In the genomic region with DNA sequence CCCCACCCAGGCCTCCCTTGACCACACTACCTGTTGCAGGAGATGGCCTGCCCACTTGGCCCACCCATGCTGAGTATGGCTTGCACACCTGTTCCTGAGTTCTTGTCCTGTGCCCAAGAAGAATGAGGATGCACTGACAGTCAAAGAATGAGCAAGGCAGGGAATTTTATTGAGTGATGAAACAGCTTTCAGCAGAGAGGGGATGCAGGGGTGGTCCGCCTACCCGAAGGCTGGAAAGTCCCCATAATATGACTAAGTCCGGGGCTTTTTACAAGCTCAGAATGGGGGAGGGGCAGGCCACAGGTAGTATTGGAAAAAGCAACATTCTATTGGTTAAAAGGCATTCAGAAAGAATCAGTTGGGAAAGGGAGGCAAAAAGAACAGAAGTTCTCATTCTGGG, we compare ENCODE assay signal across 21 cellular contexts. TPM values are rescaled to one million over a fixed set of nuclear protein-coding genes. Genes with fewer than 3 reads are reported as not detected.
DNase-seq lines count a peak whose midpoint lies in the region; ATAC-seq and TF ChIP-seq lines count a peak whose summit lies in the region.
"Had no signal": no experiment of that assay in that cellular context is flagged by ENCODE, and none has a peak within 500 bp of the region (broad histone marks: within the 10 kb centered on the region; RNA-seq: fewer than 3 reads in every experiment).

No MANE protein-coding gene starts in this region.

- CTCF ChIA-PET in activated CD8-positive, alpha-beta T cell treated with anti-CD3 and anti-CD28 coated beads for 36 hours (lab: Charles Lee) = no interaction called here
- CTCF ChIA-PET in activated CD8-positive, alpha-beta T cell treated with anti-CD3 and anti-CD28 coated beads, Interleukin-2, amount 10 ng/mL, durations not matched to agents 7 days and 5 days (lab: Charles Lee) = no interaction called here
- CTCF ChIA-PET in HEK293 (lab: Yijun Ruan, JAX) = no interaction called here

- H3K36me3 Mint-ChIP-seq in activated CD8-positive, alpha-beta T cell treated with anti-CD3 and anti-CD28 coated beads for 36 hours (ENCODE audit: low read depth) = peaks cover 2% of the 10 kb centered on the region
- H3K36me3 Mint-ChIP-seq in activated CD8-positive, alpha-beta T cell treated with anti-CD3 and anti-CD28 coated beads, Interleukin-2, amount 10 ng/mL, durations not matched to agents 7 days and 5 days (ENCODE audit: low read depth) = no peaks in the 10 kb centered on the region
- H3K36me3 Mint-ChIP-seq: CD14-positive monocyte had no signal

- no peak overlapping the region for H3K27ac ChIP-seq in HEK293 (ENCODE audit: extremely low read depth, low read depth, low read length)
- H3K27ac ChIP-seq: BLaER1 had no signal

- H3K4me3 ChIP-seq in HEK293 (ENCODE audit: low read depth, low read length) = no peak overlapping the region
- H3K4me3 ChIP-seq: BLaER1 had no signal

- intact Hi-C loops in activated CD8-positive, alpha-beta T cell treated with anti-CD3 and anti-CD28 coated beads for 36 hours (cut with micrococcal nuclease) = no loop called here

- H3K9me3 Mint-ChIP-seq in activated CD8-positive, alpha-beta T cell treated with anti-CD3 and anti-CD28 coated beads for 36 hours = peaks cover 14% of the 10 kb centered on the region
- no peaks in the 10 kb centered on the region for H3K9me3 Mint-ChIP-seq in activated CD8-positive, alpha-beta T cell treated with anti-CD3 and anti-CD28 coated beads, Interleukin-2, amount 10 ng/mL, durations not matched to agents 7 days and 5 days (ENCODE audit: insufficient read depth)

- no peak for TF ChIP-seq CTCF in activated CD8-positive, alpha-beta T cell treated with anti-CD3 and anti-CD28 coated beads for 36 hours (IDR thresholded peaks at IDR 0.05)
- no peak for TF ChIP-seq CTCF in HEK293 (tag by site-specific recombination; IDR thresholded peaks at IDR 0.05)

- DNase-seq in activated CD8-positive, alpha-beta T cell treated with anti-CD3 and anti-CD28 coated beads for 36 hours = peak; percentile 41
- no peak for DNase-seq in activated CD8-positive, alpha-beta T cell treated with anti-CD3 and anti-CD28 coated beads, Interleukin-2, amount 10 ng/mL, durations not matched to agents 7 days and 5 days
- peak; percentile 12 for DNase-seq in stimulated activated CD4-positive, alpha-beta T cell treated with anti-CD3 and anti-CD28 coated beads, Interleukin-4, amount 100 ng/mL, for 1 hour
- no peak for DNase-seq in stimulated activated CD4-positive, alpha-beta T cell treated with anti-CD3 and anti-CD28 coated beads, Interleukin-2, amount 100 ng/mL, for 48 hours
- peak; percentile 29 for DNase-seq in islet precursor cell
- DNase-seq in effector CD8-positive, alpha-beta T cell (lab: John Stamatoyannopoulos, UW) = no peak
- DNase-seq: 8988T; CD4-positive, alpha-beta memory T cell; DMS153; DMS79; GDM1; GOT3; H7 had no signal

- H3K4me1 Mint-ChIP-seq in activated CD8-positive, alpha-beta T cell treated with anti-CD3 and anti-CD28 coated beads for 36 hours (ENCODE audit: low read depth) = peaks cover 7% of the 10 kb centered on the region
- no peaks in the 10 kb centered on the region for H3K4me1 Mint-ChIP-seq in activated CD8-positive, alpha-beta T cell treated with anti-CD3 and anti-CD28 coated beads, Interleukin-2, amount 10 ng/mL, durations not matched to agents 7 days and 5 days (ENCODE audit: low read depth)
- H3K4me1 Mint-ChIP-seq: CD14-positive monocyte; CD4-positive, alpha-beta memory T cell had no signal

- ATAC-seq in activated CD8-positive, alpha-beta T cell treated with anti-CD3 and anti-CD28 coated beads for 36 hours = no peak
- no peak for ATAC-seq in activated CD8-positive, alpha-beta T cell treated with anti-CD3 and anti-CD28 coated beads, Interleukin-2, amount 10 ng/mL, durations not matched to agents 7 days and 5 days
- no peak for ATAC-seq in GM19455 (IDR thresholded peaks at IDR 0.05; ENCODE audit: unreplicated experiment)
- ATAC-seq: HCT116 had no signal

- peaks cover 2% of the 10 kb centered on the region for H3K27me3 Mint-ChIP-seq in activated CD8-positive, alpha-beta T cell treated with anti-CD3 and anti-CD28 coated beads for 36 hours
- peaks cover 22% of the 10 kb centered on the region for H3K27me3 Mint-ChIP-seq in activated CD8-positive, alpha-beta T cell treated with anti-CD3 and anti-CD28 coated beads, Interleukin-2, amount 10 ng/mL, durations not matched to agents 7 days and 5 days (ENCODE audit: low read depth)

- H3K4me1 ChIP-seq in HEK293 (ENCODE audit: control insufficient read depth, insufficient read depth, low read length) = no peaks in the 10 kb centered on the region
- H3K4me1 ChIP-seq: BLaER1 had no signal

- H3K4me3 Mint-ChIP-seq in activated CD8-positive, alpha-beta T cell treated with anti-CD3 and anti-CD28 coated beads for 36 hours = no peak overlapping the region
- H3K4me3 Mint-ChIP-seq in activated CD8-positive, alpha-beta T cell treated with anti-CD3 and anti-CD28 coated beads, Interleukin-2, amount 10 ng/mL, durations not matched to agents 7 days and 5 days = no peak overlapping the region
- H3K4me3 Mint-ChIP-seq: CD14-positive monocyte; CD4-positive, alpha-beta memory T cell had no signal

- no peaks in the 10 kb centered on the region; the same call in 1 of the 2 replicates for H3K9me3 ChIP-seq in HEK293 (ENCODE audit: control insufficient read depth, insufficient read depth, low read depth, low read length)

- POLR2A ChIA-PET in activated CD8-positive, alpha-beta T cell treated with anti-CD3 and anti-CD28 coated beads for 36 hours (lab: Charles Lee) = no interaction called here
- POLR2A ChIA-PET in activated CD8-positive, alpha-beta T cell treated with anti-CD3 and anti-CD28 coated beads, Interleukin-2, amount 10 ng/mL, durations not matched to agents 7 days and 5 days (lab: Charles Lee) = no interaction called here
- POLR2A ChIA-PET in HEK293 (lab: Yijun Ruan, JAX) = interaction anchor here (0.5 kb wide), 1 partner anchor 325 kb away, joined by 3 read pairs; no protein-coding TSS in a partner anchor

- H3K36me3 ChIP-seq in HEK293 (ENCODE audit: control insufficient read depth in 2 of 2, insufficient read depth in 1 of 2, low read length in 2 of 2) = no peaks in the 10 kb centered on the region
- H3K36me3 ChIP-seq: BLaER1 had no signal

- no peak overlapping the region for H3K27ac Mint-ChIP-seq in activated CD8-positive, alpha-beta T cell treated with anti-CD3 and anti-CD28 coated beads for 36 hours
- no peak overlapping the region for H3K27ac Mint-ChIP-seq in activated CD8-positive, alpha-beta T cell treated with anti-CD3 and anti-CD28 coated beads, Interleukin-2, amount 10 ng/mL, durations not matched to agents 7 days and 5 days
- H3K27ac Mint-ChIP-seq: CD4-positive, alpha-beta memory T cell had no signal

TF ChIP-seq in HEK293, 187 proteins besides CTCF, POLR2A, EP300 and RAD21:
- TF ChIP-seq ZNF423 (tag by site-specific recombination; IDR thresholded peaks at IDR 0.05) (no peak), SCRT1 (tag by site-specific recombination; IDR thresholded peaks at IDR 0.05; ENCODE audit: borderline replicate concordance) (0 out of 2 replicates have a peak, but pooled peaks have one; percentile 12), ZBTB7A (tag by site-specific recombination; IDR thresholded peaks at IDR 0.05; ENCODE audit: low read depth) (no peak), SETDB1 (IDR thresholded peaks at IDR 0.05; ENCODE audit: insufficient read length, low read length) (peak; percentile 42)

RNA-seq across cellular contexts. Expression of a gene that starts 29.9 kb away (rescaled TPM):
- not detected for total RNA-seq in activated CD8-positive, alpha-beta T cell treated with anti-CD3 and anti-CD28 coated beads for 36 hours
- total RNA-seq in activated CD8-positive, alpha-beta T cell treated with anti-CD3 and anti-CD28 coated beads, Interleukin-2, amount 10 ng/mL, durations not matched to agents 7 days and 5 days = not detected
- total RNA-seq: A673; CD4-positive, alpha-beta memory T cell; Daoy; H7; HT-29 had no signal

RNA-seq across cellular contexts. Expression of a gene that starts 44.4 kb away (rescaled TPM):
- under 1 TPM; 0.09 to 0.25 TPM for total RNA-seq in activated CD8-positive, alpha-beta T cell treated with anti-CD3 and anti-CD28 coated beads for 36 hours
- total RNA-seq in activated CD8-positive, alpha-beta T cell treated with anti-CD3 and anti-CD28 coated beads, Interleukin-2, amount 10 ng/mL, durations not matched to agents 7 days and 5 days = under 1 TPM; 0.21 to 0.32 TPM
- total RNA-seq: Daoy, H7 had no signal

Comparison
In these comparisons a context has a peak if more than half of its experiments do, and no peak if none do; other contexts are left out.
1. DNase-seq: peak in activated CD8-positive, alpha-beta T cell treated with anti-CD3 and anti-CD28 coated beads for 36 hours (single experiment), stimulated activated CD4-positive, alpha-beta T cell treated with anti-CD3 and anti-CD28 coated beads, Interleukin-4, amount 100 ng/mL, for 1 hour (single experiment) and islet precursor cell (single experiment); none in activated CD8-positive, alpha-beta T cell treated with anti-CD3 and anti-CD28 coated beads, Interleukin-2, amount 10 ng/mL, durations not matched to agents 7 days and 5 days (single experiment), stimulated activated CD4-positive, alpha-beta T cell treated with anti-CD3 and anti-CD28 coated beads, Interleukin-2, amount 100 ng/mL, for 48 hours (0 of 2) and effector CD8-positive, alpha-beta T cell (single experiment).